In the genomic region with DNA sequence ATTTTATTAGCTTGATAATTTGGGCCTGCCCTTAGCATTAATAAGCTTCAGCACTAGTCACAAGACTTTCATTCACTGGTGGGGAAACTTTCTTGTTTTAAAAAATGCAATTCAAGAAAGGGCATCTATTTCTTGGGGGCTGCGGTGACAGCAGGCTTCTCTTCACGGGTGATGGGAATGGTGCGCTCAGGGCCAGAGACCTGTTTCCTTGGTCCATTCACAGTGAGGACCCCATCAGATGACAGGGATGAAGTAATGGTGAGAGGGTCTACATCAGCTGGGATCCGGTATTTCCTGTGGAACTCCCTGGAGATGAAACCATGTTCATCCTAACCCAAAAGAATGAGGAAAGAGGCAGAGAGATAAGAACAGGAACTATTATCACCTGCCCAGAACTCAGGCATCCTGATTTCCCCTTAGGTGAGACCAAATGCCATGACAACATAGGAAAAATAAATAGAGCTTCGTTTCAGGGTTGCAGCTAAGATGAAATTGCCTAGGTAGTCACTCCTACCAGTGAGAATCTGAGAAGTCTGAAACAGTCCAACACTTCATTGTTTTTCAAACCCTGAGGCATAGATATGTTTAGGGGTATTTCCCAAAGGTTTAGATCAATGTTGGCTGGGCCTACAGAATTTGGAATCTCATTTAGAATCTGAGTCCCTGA, we compare ENCODE assay signal across 19 cellular contexts. TPM values are rescaled to one million over a fixed set of nuclear protein-coding genes. Genes with fewer than 3 reads are reported as not detected.
DNase-seq lines count a peak whose midpoint lies in the region; ATAC-seq and TF ChIP-seq lines count a peak whose summit lies in the region.
"Had no signal": no experiment of that assay in that cellular context is flagged by ENCODE, and none has a peak within 500 bp of the region (broad histone marks: within the 10 kb centered on the region; RNA-seq: fewer than 3 reads in every experiment).

No MANE protein-coding gene starts in this region.

- H3K9ac ChIP-seq in smooth muscle cell (ENCODE audit: low read depth) = no peak overlapping the region

- H3K4me1 Mint-ChIP-seq in brain (peaks cover 34% of the 10 kb centered on the region), natural killer cell (no peaks in the 10 kb centered on the region)
- H3K4me1 Mint-ChIP-seq: stimulated activated memory B cell treated with anti-CD40 and anti-IgM and Interleukin-4, amounts not matched to agents 10 μg/mL and 1 μg/mL and 100 μg/mL, for 72 hours had no signal

- peak overlapping the region; percentile 41 for H3K27ac ChIP-seq in smooth muscle cell (ENCODE audit: low read depth)

- peak; percentile 14 for DNase-seq in Ammon's horn (ENCODE audit: low spot score)
- peak; percentile 80 for DNase-seq in medulla oblongata (ENCODE audit: extremely low spot score)
- DNase-seq in smooth muscle cell (lab: John Stamatoyannopoulos, UW; ENCODE audit: unreplicated experiment) = no peak
- no peak for DNase-seq in activated CD4-positive, alpha-beta T cell treated with anti-CD3 and anti-CD28 coated beads for 48 hours
- DNase-seq in natural killer cell = no peak
- DNase-seq in D341Med (ENCODE audit: low spot score) = no peak
- DNase-seq in GM19240 (ENCODE audit: insufficient read length, low spot score) = no peak
- DNase-seq: activated CD4-positive, alpha-beta T cell treated with anti-CD3 and anti-CD28 coated beads, Interleukin-2, amount 10 ng/mL, durations not matched to agents 24 days and 14 days; central memory CD4-positive, alpha-beta T cell; effector memory CD8-positive, alpha-beta T cell; NCI-H1417 treated with DMSO at 0.1 percent for 48 hours; NCI-H526 had no signal

- H3K4me3 ChIP-seq in smooth muscle cell = no peak overlapping the region
- H3K4me3 ChIP-seq: GM12878, HAP-1 had no signal

- peak overlapping the region in 3 of 5 experiments; percentile 6 to 89 (median 67) for H3K4me3 Mint-ChIP-seq in brain
- H3K4me3 Mint-ChIP-seq in natural killer cell = no peak overlapping the region
- H3K4me3 Mint-ChIP-seq: activated CD4-positive, alpha-beta T cell treated with anti-CD3 and anti-CD28 coated beads, Interleukin-2, amount 10 ng/mL, durations not matched to agents 24 days and 14 days; CD14-positive monocyte; effector memory CD8-positive, alpha-beta T cell; memory B cell; neural crest cell; stimulated activated memory B cell treated with anti-CD40 and anti-IgM and Interleukin-4, amounts not matched to agents 10 μg/mL and 1 μg/mL and 100 μg/mL, for 72 hours had no signal

- H4K20me1 ChIP-seq in smooth muscle cell (ENCODE audit: low read depth) = no peaks in the 10 kb centered on the region

- H3F3A ChIP-seq in smooth muscle cell (ENCODE audit: low read depth) = no peaks in the 10 kb centered on the region

- H3K79me2 ChIP-seq in smooth muscle cell (ENCODE audit: low read depth) = no peaks in the 10 kb centered on the region

- H3K9me3 Mint-ChIP-seq in brain = no peaks in the 10 kb centered on the region
- H3K9me3 Mint-ChIP-seq in natural killer cell = no peaks in the 10 kb centered on the region
- H3K9me3 Mint-ChIP-seq: activated CD4-positive, alpha-beta T cell treated with anti-CD3 and anti-CD28 coated beads, Interleukin-2, amount 10 ng/mL, durations not matched to agents 24 days and 14 days; neural crest cell; stimulated activated memory B cell treated with anti-CD40 and anti-IgM and Interleukin-4, amounts not matched to agents 10 μg/mL and 1 μg/mL and 100 μg/mL, for 72 hours had no signal

- no peak for ATAC-seq in natural killer cell
- ATAC-seq: effector memory CD8-positive, alpha-beta T cell; GM12878; stimulated activated memory B cell treated with anti-CD40 and anti-IgM and Interleukin-4, amounts not matched to agents 10 μg/mL and 1 μg/mL and 100 μg/mL, for 72 hours had no signal

- intact Hi-C loops in natural killer cell (cut with micrococcal nuclease) = no loop called here

- TF ChIP-seq CTCF in brain (conservative IDR thresholded peaks at IDR 0.05) (no peak), smooth muscle cell (IDR thresholded peaks at IDR 0.05; ENCODE audit: borderline replicate concordance, insufficient read depth, poor library complexity, severe bottlenecking) (no peak), natural killer cell (IDR thresholded peaks at IDR 0.05) (no peak)

- no peaks in the 10 kb centered on the region for H3K9me3 ChIP-seq in smooth muscle cell (replicated peaks; ENCODE audit: low read depth)
- H3K9me3 ChIP-seq: HAP-1 had no signal

- no peaks in the 10 kb centered on the region for H3K36me3 ChIP-seq in smooth muscle cell (ENCODE audit: low read depth)
- H3K36me3 ChIP-seq: HAP-1 had no signal

- H3K27me3 Mint-ChIP-seq in brain (peaks cover 7% of the 10 kb centered on the region), natural killer cell (ENCODE audit: low read depth in 2 of 2) (peaks cover 42 to 54% of the 10 kb centered on the region in 2 donors)

- no peak overlapping the region for H3K4me2 ChIP-seq in smooth muscle cell

- H3K4me1 ChIP-seq in smooth muscle cell (ENCODE audit: low read depth) = peaks cover 9% of the 10 kb centered on the region

- peak overlapping the region in 3 of 5 experiments; percentile 15 to 61 (median 51) for H3K27ac Mint-ChIP-seq in brain
- no peak overlapping the region for H3K27ac Mint-ChIP-seq in natural killer cell
- H3K27ac Mint-ChIP-seq: activated CD4-positive, alpha-beta T cell treated with anti-CD3 and anti-CD28 coated beads, Interleukin-2, amount 10 ng/mL, durations not matched to agents 24 days and 14 days; CD14-positive monocyte; effector memory CD8-positive, alpha-beta T cell; memory B cell; stimulated activated memory B cell treated with anti-CD40 and anti-IgM and Interleukin-4, amounts not matched to agents 10 μg/mL and 1 μg/mL and 100 μg/mL, for 72 hours had no signal

- no peaks in the 10 kb centered on the region for H3K27me3 ChIP-seq in smooth muscle cell (ENCODE audit: low read depth)

- peaks cover 5% of the 10 kb centered on the region for H3K36me3 Mint-ChIP-seq in brain
- no peaks in the 10 kb centered on the region for H3K36me3 Mint-ChIP-seq in natural killer cell

- 88% methylated on average over 5 of the region's 5 CpGs for WGBS in smooth muscle cell (ENCODE audit: low lambda C conversion rate)

- H2AFZ ChIP-seq in smooth muscle cell (ENCODE audit: low read depth) = no peak overlapping the region

RNA-seq across cellular contexts. Expression of a gene that starts 2.8 kb away (rescaled TPM):
- polyA plus RNA-seq in brain (ENCODE audit: insufficient read depth, low read depth, low replicate concordance) = 1,548 TPM
- 26.6 and 47.4 TPM in 2 replicates for total RNA-seq in smooth muscle cell
- 97.4 and 125 TPM in 2 replicates for polyA plus RNA-seq in smooth muscle cell
- not detected for total RNA-seq in natural killer cell
- total RNA-seq: activated CD4-positive, alpha-beta T cell treated with anti-CD3 and anti-CD28 coated beads, Interleukin-2, amount 10 ng/mL, durations not matched to agents 24 days and 14 days; GM12878; neural crest cell had no signal
- polyA plus RNA-seq: CD14-positive monocyte had no signal

RNA-seq across cellular contexts. Expression of a gene that starts 3.8 kb away (rescaled TPM):
- polyA plus RNA-seq in brain (ENCODE audit: insufficient read depth, low read depth, low replicate concordance) = 4.3 TPM
- not detected in 2 replicates for total RNA-seq in smooth muscle cell
- 0.18 and 0.87 TPM in 2 replicates for polyA plus RNA-seq in smooth muscle cell
- total RNA-seq in natural killer cell = not detected
- total RNA-seq: activated CD4-positive, alpha-beta T cell treated with anti-CD3 and anti-CD28 coated beads, Interleukin-2, amount 10 ng/mL, durations not matched to agents 24 days and 14 days; GM12878; neural crest cell had no signal
- polyA plus RNA-seq: CD14-positive monocyte, GM12878 had no signal

RNA-seq across cellular contexts. Expression of a gene that starts 9.9 kb away (rescaled TPM):
- polyA plus RNA-seq in brain (ENCODE audit: insufficient read depth, low read depth, low replicate concordance) (9.1 TPM), smooth muscle cell (0.64 and 1.2 TPM in 2 replicates)
- total RNA-seq in smooth muscle cell (0.90 and 3.0 TPM in 2 replicates), natural killer cell (not detected)
- total RNA-seq: activated CD4-positive, alpha-beta T cell treated with anti-CD3 and anti-CD28 coated beads, Interleukin-2, amount 10 ng/mL, durations not matched to agents 24 days and 14 days; GM12878; neural crest cell had no signal
- polyA plus RNA-seq: CD14-positive monocyte, GM12878 had no signal

RNA-seq across cellular contexts. Expression of a gene that starts 28.4 kb away (rescaled TPM):
- polyA plus RNA-seq in brain (ENCODE audit: insufficient read depth, low read depth, low replicate concordance) (13.6 TPM), smooth muscle cell (11.9 and 12.4 TPM in 2 replicates)
- total RNA-seq in smooth muscle cell (19.7 and 24.8 TPM in 2 replicates), natural killer cell (1 to 10 TPM in 1 of 3 donors, under 1 TPM in 2; 0.26 to 1.0 (median 0.57) TPM)

RNA-seq across cellular contexts. Expression of a gene that starts 29.4 kb away (rescaled TPM):
- polyA plus RNA-seq in brain (ENCODE audit: insufficient read depth, low read depth, low replicate concordance) (54.4 TPM), smooth muscle cell (17.6 and 19.2 TPM in 2 replicates)
- total RNA-seq in smooth muscle cell (2.7 and 10.5 TPM in 2 replicates), natural killer cell (1 to 10 TPM; 5.9 to 9.2 (median 7.6) TPM)

Comparison
In these comparisons a context has a peak if more than half of its experiments do, and no peak if none do; other contexts are left out.
1. DNase-seq: peak in Ammon's horn (single experiment) and medulla oblongata (single experiment); none in smooth muscle cell (single experiment), activated CD4-positive, alpha-beta T cell treated with anti-CD3 and anti-CD28 coated beads for 48 hours (single experiment), natural killer cell (single experiment), D341Med (single experiment) and GM19240 (single experiment).
2. H3K27ac Mint-ChIP-seq: peak in brain (3 of 5); none in natural killer cell (0 of 2).
3. RNA of a gene that starts 2.8 kb away (total RNA-seq): 26.6 to 47.4 TPM in smooth muscle cell; not detected in natural killer cell; every median in the first group is over 10 times any median in the second.